11 cellular contexts compared by ENCODE assay signal in genomic region chr10:104323721-104324686, GRCh38. TPM values are rescaled to one million over a fixed set of nuclear protein-coding genes. Genes with fewer than 3 reads are reported as not detected.
DNase-seq lines count a peak whose midpoint lies in the region; ATAC-seq and TF ChIP-seq lines count a peak whose summit lies in the region.
"Had no signal": no experiment of that assay in that cellular context is flagged by ENCODE, and none has a peak within 500 bp of the region (broad histone marks: within the 10 kb centered on the region; RNA-seq: fewer than 3 reads in every experiment).

No MANE protein-coding gene starts in this region.

- BruUV-seq in A673 (replicated peaks; lab: Mats Ljungman, UMichigan): no TSS peak
- no TSS peak for BruUV-seq in IMR-90 (replicated peaks; lab: Mats Ljungman, UMichigan)

- H3K14ac ChIP-seq in IMR-90 (replicated peaks; ENCODE audit: low read depth, low read length): peak overlapping the region; percentile 1; the same call in 1 of the 2 replicates

- peaks cover 4 to 90% of the 10 kb centered on the region in 2 experiments; a peak in 2 of 4 replicates for H3K79me1 ChIP-seq in IMR-90 (ENCODE audit: low read depth in 1 of 2, low read length in 2 of 2)

- H2BK5ac ChIP-seq in IMR-90 (ENCODE audit: low read depth, low read length, poor library complexity, severe bottlenecking): no peak overlapping the region

- no peaks in the 10 kb centered on the region for H3K9me3 Mint-ChIP-seq in activated T-helper 2 cell treated with anti-CD3 and anti-CD28 coated beads, Interferon-gamma antibody, Interleukin-2, Interleukin-4, amounts not matched to agents 10 μg/mL and 5 μg/mL and 100 μg/mL, durations not matched to agents 14 hours and 24 hours and 36 hours

- H3K4ac ChIP-seq in IMR-90 (ENCODE audit: low read depth, low read length): no peak overlapping the region

- dilution Hi-C loops in IMR-90 (cut with HindIII; ENCODE audit: low sequenced_read_pairs, unreplicated experiment): no loop called here

- no peak for TF ChIP-seq POLR2A in IMR-90 (IDR thresholded peaks at IDR 0.05; ENCODE audit: low read depth, low read length)

- H3K36me3 Mint-ChIP-seq in activated T-helper 2 cell treated with anti-CD3 and anti-CD28 coated beads, Interferon-gamma antibody, Interleukin-2, Interleukin-4, amounts not matched to agents 10 μg/mL and 5 μg/mL and 100 μg/mL, durations not matched to agents 14 hours and 24 hours and 36 hours (ENCODE audit: low read depth): peaks cover 25% of the 10 kb centered on the region

- H2AK5ac ChIP-seq in IMR-90 (ENCODE audit: low read depth, low read length): no peak overlapping the region; the same call in 1 of the 2 replicates

- peak overlapping the region; percentile 32 for H2AK9ac ChIP-seq in IMR-90 (replicated peaks; ENCODE audit: low read depth, low read length, poor library complexity)

- H3K27me3 ChIP-seq in A673 (replicated peaks; ENCODE audit: insufficient read depth, low read depth, low read length, poor library complexity): no peaks in the 10 kb centered on the region
- no peaks in the 10 kb centered on the region for H3K27me3 ChIP-seq in IMR-90 (ENCODE audit: control insufficient read depth, insufficient read depth, low read length)

- no peak overlapping the region for H3K4me2 ChIP-seq in IMR-90 (ENCODE audit: low read depth, low read length)

- no peak overlapping the region for H2AFZ ChIP-seq in IMR-90 (replicated peaks; ENCODE audit: low read length, poor library complexity)

- H2BK20ac ChIP-seq in IMR-90 (ENCODE audit: low read depth, low read length): no peak overlapping the region

- H3K4me3 ChIP-seq in A673 (ENCODE audit: low read depth, low read length, poor library complexity, severe bottlenecking) (no peak overlapping the region), IMR-90 (ENCODE audit: insufficient read depth, low read depth, low read length) (no peak overlapping the region)

- H4K8ac ChIP-seq in IMR-90 (ENCODE audit: low read depth in 2 of 2, low read length in 2 of 2): no peak overlapping the region

- DNase-seq in A673 (ENCODE audit: low spot score): no peak
- no peak for DNase-seq in IMR-90
- no peak for DNase-seq in activated T-helper 2 cell treated with anti-CD3 and anti-CD28 coated beads, Interferon-gamma antibody, Interleukin-2, Interleukin-4, amounts not matched to agents 10 μg/mL and 5 μg/mL and 100 μg/mL, durations not matched to agents 14 hours and 24 hours and 36 hours (ENCODE audit: low spot score)
- DNase-seq in left lobe of liver (ENCODE audit: low spot score): no peak
- DNase-seq in NCI-H524 (lab: John Stamatoyannopoulos, UW): no peak
- no peak for DNase-seq in NCI-H446 treated with DMSO at 0.1 percent for 48 hours (lab: John Stamatoyannopoulos, UW)
- DNase-seq: cortex of kidney, NCI-H187 had no signal

- H4K20me1 ChIP-seq in IMR-90 (ENCODE audit: insufficient read depth, low read length): peaks cover 99% of the 10 kb centered on the region

- no peak overlapping the region for H4K5ac ChIP-seq in IMR-90 (ENCODE audit: low read depth, low read length)

- peaks cover 77% of the 10 kb centered on the region for H3K4me1 Mint-ChIP-seq in activated T-helper 2 cell treated with anti-CD3 and anti-CD28 coated beads, Interferon-gamma antibody, Interleukin-2, Interleukin-4, amounts not matched to agents 10 μg/mL and 5 μg/mL and 100 μg/mL, durations not matched to agents 14 hours and 24 hours and 36 hours (ENCODE audit: low read depth)

- H3K36me3 ChIP-seq in A673 (ENCODE audit: insufficient read depth, low read length, poor library complexity, severe bottlenecking) (no peaks in the 10 kb centered on the region), IMR-90 (ENCODE audit: control insufficient read depth, insufficient read depth, low read length) (no peaks in the 10 kb centered on the region; the same call in 1 of the 2 replicates)

- H3K9ac ChIP-seq in IMR-90 (ENCODE audit: low read depth, low read length): no peak overlapping the region

- H2BK15ac ChIP-seq in IMR-90 (ENCODE audit: low read depth, low read length): no peak overlapping the region

- peak overlapping the region; percentile 48 for H3K27ac ChIP-seq in A673 (ENCODE audit: low read depth, low read length, poor library complexity, severe bottlenecking)
- no peak overlapping the region for H3K27ac ChIP-seq in IMR-90 (ENCODE audit: insufficient read depth, low read length)
- H3K27ac ChIP-seq: C4-2B had no signal

- peak overlapping the region; percentile 43 for H3K4me3 Mint-ChIP-seq in activated T-helper 2 cell treated with anti-CD3 and anti-CD28 coated beads, Interferon-gamma antibody, Interleukin-2, Interleukin-4, amounts not matched to agents 10 μg/mL and 5 μg/mL and 100 μg/mL, durations not matched to agents 14 hours and 24 hours and 36 hours (ENCODE audit: low read depth)

- POLR2A ChIA-PET in A673 (lab: Charles Lee; ENCODE audit: low non-redundant PET) (no interaction called here), IMR-90 (lab: Charles Lee; ENCODE audit: unreplicated experiment) (no interaction called here)

- no peak overlapping the region for H4K91ac ChIP-seq in IMR-90 (ENCODE audit: insufficient read depth, low read depth, low read length)

- no peaks in the 10 kb centered on the region for H3K27me3 Mint-ChIP-seq in activated T-helper 2 cell treated with anti-CD3 and anti-CD28 coated beads, Interferon-gamma antibody, Interleukin-2, Interleukin-4, amounts not matched to agents 10 μg/mL and 5 μg/mL and 100 μg/mL, durations not matched to agents 14 hours and 24 hours and 36 hours (ENCODE audit: low read depth)

- H3K9me3 ChIP-seq in A673 (ENCODE audit: low read depth, low read length, poor library complexity, severe bottlenecking) (no peaks in the 10 kb centered on the region), IMR-90 (ENCODE audit: control insufficient read depth, insufficient read depth, low read length) (no peaks in the 10 kb centered on the region)

- CTCF ChIA-PET in A673 (lab: Charles Lee) (no interaction called here), IMR-90 (lab: Yijun Ruan, JAX) (no interaction called here)

- TF ChIP-seq CTCF in A673 (conservative IDR thresholded peaks at IDR 0.05; ENCODE audit: low read depth, low read length) (no peak), IMR-90 (conservative IDR thresholded peaks at IDR 0.05; ENCODE audit: low read depth, low read length) (no peak)

- no peak overlapping the region for H3K56ac ChIP-seq in IMR-90 (ENCODE audit: extremely low read depth, insufficient read depth, low read length)

- H2BK120ac ChIP-seq in IMR-90 (ENCODE audit: low read depth, low read length): no peak overlapping the region

- H3K23ac ChIP-seq in IMR-90 (ENCODE audit: low read depth, low read length): peak overlapping the region; percentile 53; the same call in 1 of the 2 replicates

- peak overlapping the region; percentile 73 for H3K27ac Mint-ChIP-seq in activated T-helper 2 cell treated with anti-CD3 and anti-CD28 coated beads, Interferon-gamma antibody, Interleukin-2, Interleukin-4, amounts not matched to agents 10 μg/mL and 5 μg/mL and 100 μg/mL, durations not matched to agents 14 hours and 24 hours and 36 hours

- ATAC-seq in IMR-90 (ENCODE audit: low read depth) (no peak), left lobe of liver (peak; percentile 16), HG03432 (IDR thresholded peaks at IDR 0.05; ENCODE audit: unreplicated experiment) (no peak), HG02870 (IDR thresholded peaks at IDR 0.05; ENCODE audit: unreplicated experiment) (no peak)

- H3K9me1 ChIP-seq in IMR-90 (ENCODE audit: insufficient read depth, low read length): peaks cover 60% of the 10 kb centered on the region

- no peak overlapping the region for H3K18ac ChIP-seq in IMR-90 (ENCODE audit: low read depth, low read length)

- 89% methylated on average over 2 of the region's 13 CpGs; no CpG with 5 or more reads in 1 of the 2 experiments for WGBS in IMR-90 (ENCODE audit: extremely low coverage in 2 of 2, insufficient read length in 1 of 2), 2 experiments

- H3K4me1 ChIP-seq in A673 (ENCODE audit: insufficient read depth, low read length, poor library complexity, severe bottlenecking) (peaks cover 61% of the 10 kb centered on the region), IMR-90 (ENCODE audit: control insufficient read depth, insufficient read depth, low read length) (peaks cover 48% of the 10 kb centered on the region)

- intact Hi-C loops in A673 (cut with micrococcal nuclease; ENCODE audit: unreplicated experiment): no loop called here
- intact Hi-C loops in IMR-90 (cut with micrococcal nuclease): no loop called here
- intact Hi-C loops in activated T-helper 2 cell treated with anti-CD3 and anti-CD28 coated beads, Interferon-gamma antibody, Interleukin-2, Interleukin-4, amounts not matched to agents 10 μg/mL and 5 μg/mL and 100 μg/mL, durations not matched to agents 14 hours and 24 hours and 36 hours (cut with micrococcal nuclease): loop anchor here (2.0 kb wide), 1 partner anchor 13 kb away; no protein-coding TSS in a partner anchor

- in situ Hi-C loops in IMR-90 (cut with MboI; ENCODE audit: low sequenced_read_pairs): no loop called here

- no peak for TF ChIP-seq RAD21 in IMR-90 (IDR thresholded peaks at IDR 0.05; ENCODE audit: low read length)

RNA-seq across cellular contexts. Expression of gene ITPRIP, which starts 14.3 kb away (rescaled TPM):
- total RNA-seq in A673 (2021) (23.1 and 24.8 TPM in 2 replicates), IMR-90 (2012; rRNA removed) (7.2 and 7.5 TPM in 2 replicates), left lobe of liver (4.5 TPM)
- polyA plus RNA-seq in IMR-90 (2012; rRNA removed): 31.9 and 38.1 TPM in 2 replicates
- polyA plus RNA-seq in IMR-90 (2012; cell fraction: cytosol; rRNA removed): 24.7 and 46.9 TPM in 2 replicates
- polyA plus RNA-seq in IMR-90 (2012; cell fraction: nucleus; rRNA removed; ENCODE audit: low replicate concordance): 64.8 and 65.2 TPM in 2 replicates
- 17.1 and 18.8 TPM in 2 replicates for total RNA-seq in activated T-helper 2 cell treated with anti-CD3 and anti-CD28 coated beads, Interferon-gamma antibody, Interleukin-2, Interleukin-4, amounts not matched to agents 10 μg/mL and 5 μg/mL and 100 μg/mL, durations not matched to agents 14 hours and 24 hours and 36 hours

RNA-seq across cellular contexts. Expression of gene CFAP58, which starts 29.6 kb away (rescaled TPM):
- 0.17 and 0.52 TPM in 2 replicates for total RNA-seq in A673 (2021)
- 0.36 and 0.83 TPM in 2 replicates for total RNA-seq in IMR-90 (2012; rRNA removed)
- 0.57 and 0.72 TPM in 2 replicates for polyA plus RNA-seq in IMR-90 (2012; rRNA removed)
- polyA plus RNA-seq in IMR-90 (2012; cell fraction: cytosol; rRNA removed): 0.03 and 0.09 TPM in 2 replicates
- polyA plus RNA-seq in IMR-90 (2012; cell fraction: nucleus; rRNA removed; ENCODE audit: low replicate concordance): 0.14 and 1.3 TPM in 2 replicates
- 0.57 and 1.1 TPM in 2 replicates for total RNA-seq in activated T-helper 2 cell treated with anti-CD3 and anti-CD28 coated beads, Interferon-gamma antibody, Interleukin-2, Interleukin-4, amounts not matched to agents 10 μg/mL and 5 μg/mL and 100 μg/mL, durations not matched to agents 14 hours and 24 hours and 36 hours
- total RNA-seq in left lobe of liver: 0.15 TPM

RNA-seq across cellular contexts. Expression of gene GSTO2, which starts 55.0 kb away (rescaled TPM):
- total RNA-seq in A673 (2021) (0.26 and 1.4 TPM in 2 replicates), IMR-90 (2012; rRNA removed) (1.9 and 2.3 TPM in 2 replicates), left lobe of liver (2.9 TPM)
- polyA plus RNA-seq in IMR-90 (2012; rRNA removed): 1.1 and 1.4 TPM in 2 replicates
- polyA plus RNA-seq in IMR-90 (2012; cell fraction: cytosol; rRNA removed): 1.0 and 3.0 TPM in 2 replicates
- polyA plus RNA-seq in IMR-90 (2012; cell fraction: nucleus; rRNA removed; ENCODE audit: low replicate concordance): 1.2 and 2.8 TPM in 2 replicates
- 0.57 and 1.4 TPM in 2 replicates for total RNA-seq in activated T-helper 2 cell treated with anti-CD3 and anti-CD28 coated beads, Interferon-gamma antibody, Interleukin-2, Interleukin-4, amounts not matched to agents 10 μg/mL and 5 μg/mL and 100 μg/mL, durations not matched to agents 14 hours and 24 hours and 36 hours
